ENCODE assay signal across 8 cellular contexts in genomic region chr6:2952557-2953095, GRCh38. TPM values are rescaled to one million over a fixed set of nuclear protein-coding genes. Genes with fewer than 3 reads are reported as not detected.
DNase-seq lines count a peak whose midpoint lies in the region; TF ChIP-seq lines count a peak whose summit lies in the region.

No MANE protein-coding gene starts in this region.

- intact Hi-C loops in sigmoid colon (cut with DNase I), result loop anchor here (1.0 to 5.0 kb wide), 3 partner anchors 18 to 100 kb away; partner anchors contain the start of gene SERPINB6

- TF ChIP-seq CTCF in GM12874 (IDR thresholded peaks at IDR 0.05; ENCODE audit: insufficient read depth, low read depth, low read length) (peak; percentile 72), sigmoid colon (IDR thresholded peaks at IDR 0.05) (peak; percentile 98 to 100 (median 100))

- DNase-seq in 8988T (peak; percentile 61), HuH-7 (ENCODE audit: low spot score) (peak; percentile 65), SW480 (ENCODE audit: low spot score) (peak; percentile 29), astrocyte of the hippocampus (ENCODE audit: low read depth, low spot score) (peak; percentile 93), iPS DF 19.7 (ENCODE audit: low read depth, low spot score) (peak; percentile 90), sigmoid colon (peak; percentile 93), NCI-H2081 treated with DMSO at 0.1 percent for 48 hours (lab: John Stamatoyannopoulos, UW) (no peak)

- H3K27me3 ChIP-seq in sigmoid colon, result no peaks in the 10 kb centered on the region

- peaks cover 3 to 63% (median 20%) of the 10 kb centered on the region in 4 donors for H3K36me3 ChIP-seq in sigmoid colon

- WGBS in sigmoid colon, 2 donors, result 11 to 26% methylated on average over 27 of the region's 27 CpGs

- H3K4me3 ChIP-seq in sigmoid colon, result peak overlapping the region in 3 of 4 donors; percentile 11 to 17 (median 16)

- H3K27ac ChIP-seq in sigmoid colon, result peak overlapping the region; percentile 73 to 81 (median 78)

- TF ChIP-seq POLR2A in sigmoid colon (IDR thresholded peaks at IDR 0.05), result no peak

- no peak for TF ChIP-seq EP300 in sigmoid colon (IDR thresholded peaks at IDR 0.05)

- no peaks in the 10 kb centered on the region for H3K9me3 ChIP-seq in sigmoid colon

- peaks cover 0 to 25% (median 22%) of the 10 kb centered on the region in 4 donors for H3K4me1 ChIP-seq in sigmoid colon

RNA-seq across cellular contexts. Expression of gene SERPINB6, which starts 18.7 kb away (rescaled TPM):
- 100 to 1,000 TPM; 150 to 207 (median 174) TPM for total RNA-seq in sigmoid colon
- 100 to 1,000 TPM; 152 to 194 (median 178) TPM for polyA plus RNA-seq in sigmoid colon

RNA-seq across cellular contexts. Expression of gene NQO2, which starts 47.1 kb away (rescaled TPM):
- 10 to 100 TPM; 14.7 to 33.2 (median 24.0) TPM for total RNA-seq in sigmoid colon
- polyA plus RNA-seq in sigmoid colon, result 10 to 100 TPM; 12.5 to 18.0 (median 16.1) TPM

RNA-seq across cellular contexts. Expression of gene SERPINB9, which starts 49.5 kb away (rescaled TPM):
- total RNA-seq in sigmoid colon, result 1 to 10 TPM; 5.0 to 7.5 (median 6.1) TPM
- polyA plus RNA-seq in sigmoid colon, result 10 to 100 TPM in 1 of 3 donors, 1 to 10 TPM in 2; 2.3 to 16.2 (median 2.4) TPM
